In genomic region chr4:76028242-76028859, GRCh38 we compare ENCODE assay signal across 8 cellular contexts. TPM values are rescaled to one million over a fixed set of nuclear protein-coding genes. Genes with fewer than 3 reads are reported as not detected.
DNase-seq lines count a peak whose midpoint lies in the region; ATAC-seq, FAIRE-seq and TF ChIP-seq lines count a peak whose summit lies in the region.

No MANE protein-coding gene starts in this region.

- intact Hi-C loops in dorsolateral prefrontal cortex (cut with DNase I) = no loop called here
- intact Hi-C loops in pancreas (cut with DNase I) = no loop called here

- no peaks in the 10 kb centered on the region for H3K36me3 ChIP-seq in pancreas

- H3K4me1 ChIP-seq in pancreas = no peaks in the 10 kb centered on the region

- H3K27me3 ChIP-seq in dorsolateral prefrontal cortex (peaks cover 0 to 5% (median 0%) of the 10 kb centered on the region in 45 donors), pancreas (no peaks in the 10 kb centered on the region)

- no peak for TF ChIP-seq CTCF in dorsolateral prefrontal cortex (IDR thresholded peaks at IDR 0.05 in 54 of 56, conservative IDR thresholded peaks at IDR 0.05 in 2 of 56; ENCODE audit: low read depth in 1 of 56, partially characterized antibody in 56 of 56)
- TF ChIP-seq CTCF in pancreas (IDR thresholded peaks at IDR 0.05) = no peak

- ATAC-seq in pancreas (peak; percentile 56 to 76 (median 74)), GM19035 (IDR thresholded peaks at IDR 0.05; ENCODE audit: unreplicated experiment) (no peak), HG03108 (IDR thresholded peaks at IDR 0.05; ENCODE audit: unreplicated experiment) (no peak)

- H3K27ac ChIP-seq in dorsolateral prefrontal cortex (no peak overlapping the region), pancreas (peak overlapping the region in 2 of 4 donors; percentile 42 to 49)

- WGBS in pancreas, 2 donors = 2% methylated on average over 8 of the region's 8 CpGs

- peak; percentile 5 for FAIRE-seq in pancreas (lab: Jason Lieb, UNC)

- H3K9me3 ChIP-seq in pancreas = no peaks in the 10 kb centered on the region

- DNase-seq in HT-29 (ENCODE audit: low spot score) (peak; percentile 44), NOMO-1 treated with DMSO at 0.1 percent for 48 hours (lab: John Stamatoyannopoulos, UW; ENCODE audit: unreplicated experiment) (peak; percentile 76), dorsolateral prefrontal cortex (no peak), pancreas (no peak), AG20443 (ENCODE audit: low spot score) (no peak), DMS79 (lab: John Stamatoyannopoulos, UW) (no peak)

- peak overlapping the region in 55 of 59 donors; percentile 4 to 63 (median 37) for H3K4me3 ChIP-seq in dorsolateral prefrontal cortex
- peak overlapping the region in 2 of 4 donors; percentile 22 to 37 for H3K4me3 ChIP-seq in pancreas

RNA-seq across cellular contexts. Expression of gene CXCL10, which starts 5.1 kb away (rescaled TPM):
- 0.08 and 0.63 TPM in 2 replicates for total RNA-seq in HT-29 (2014; rRNA removed; shearing (Covaris generic))
- total RNA-seq in dorsolateral prefrontal cortex (10 to 100 TPM in 4 of 120 experiments, 1 to 10 TPM in 24, under 1 TPM in 32, not detected in 60; 0.36 to 43.6 (median 0.84) TPM), pancreas (1 to 10 TPM in 1 of 6 donors, under 1 TPM in 2, not detected in 3; 0.38 to 1.7 (median 0.83) TPM)
- polyA plus RNA-seq in pancreas = under 1 TPM; 0.19 to 0.34 TPM

RNA-seq across cellular contexts. Expression of gene CXCL11, which starts 7.5 kb away (rescaled TPM):
- 0.10 and 0.31 TPM in 2 replicates for total RNA-seq in HT-29 (2014; rRNA removed; shearing (Covaris generic))
- total RNA-seq in dorsolateral prefrontal cortex (10 to 100 TPM in 2 of 120 experiments, 1 to 10 TPM in 18, under 1 TPM in 41, not detected in 59; 0.28 to 23.7 (median 0.63) TPM), pancreas (1 to 10 TPM in 4 of 6 donors, under 1 TPM in 2; 0.13 to 3.7 (median 2.2) TPM)
- polyA plus RNA-seq in pancreas = under 1 TPM; 0.72 to 0.73 TPM

RNA-seq across cellular contexts. Expression of gene CXCL9, which starts 21.0 kb away (rescaled TPM):
- not detected in 2 replicates for total RNA-seq in HT-29 (2014; rRNA removed; shearing (Covaris generic))
- 1 to 10 TPM in 3 of 120 experiments, under 1 TPM in 14, not detected in 103; 0.18 to 9.4 (median 0.25) TPM for total RNA-seq in dorsolateral prefrontal cortex
- total RNA-seq in pancreas = under 1 TPM in 5 of 6 donors, not detected in 1; 0.05 to 0.87 (median 0.16) TPM
- polyA plus RNA-seq in pancreas = under 1 TPM; 0.15 to 0.21 TPM

RNA-seq across cellular contexts. Expression of gene SDAD1, which starts 37.6 kb away (rescaled TPM):
- total RNA-seq in HT-29 (2014; rRNA removed; shearing (Covaris generic)) = 11.2 and 16.1 TPM in 2 replicates
- total RNA-seq in dorsolateral prefrontal cortex = 10 to 100 TPM; 23.7 to 61.0 (median 42.7) TPM
- 10 to 100 TPM; 14.5 to 26.1 (median 22.3) TPM for total RNA-seq in pancreas
- 10 to 100 TPM in 1 of 2 donors, 1 to 10 TPM in 1; 7.6 to 17.6 TPM for polyA plus RNA-seq in pancreas

RNA-seq across cellular contexts. Expression of gene ART3, which starts 46.2 kb away (rescaled TPM):
- not detected in 2 replicates for total RNA-seq in HT-29 (2014; rRNA removed; shearing (Covaris generic))
- total RNA-seq in dorsolateral prefrontal cortex (10 to 100 TPM in 117 of 120 experiments, 1 to 10 TPM in 3; 7.3 to 50.2 (median 23.9) TPM), pancreas (1 to 10 TPM in 5 of 6 donors, under 1 TPM in 1; 0.32 to 7.5 (median 4.9) TPM)
- polyA plus RNA-seq in pancreas = 10 to 100 TPM in 1 of 2 donors, 1 to 10 TPM in 1; 2.5 to 14.4 TPM

Comparison
In these comparisons a context has a peak if more than half of its experiments do, and no peak if none do; other contexts are left out.
1. DNase-seq: peak in HT-29 (single experiment) and NOMO-1 treated with DMSO at 0.1 percent for 48 hours (single experiment); none in dorsolateral prefrontal cortex (0 of 10), pancreas (0 of 6), AG20443 (single experiment) and DMS79 (single experiment).
2. ATAC-seq: peak in pancreas (4 of 4); none in GM19035 (single experiment) and HG03108 (single experiment).